15 cellular contexts compared by ENCODE assay signal in the genomic region with DNA sequence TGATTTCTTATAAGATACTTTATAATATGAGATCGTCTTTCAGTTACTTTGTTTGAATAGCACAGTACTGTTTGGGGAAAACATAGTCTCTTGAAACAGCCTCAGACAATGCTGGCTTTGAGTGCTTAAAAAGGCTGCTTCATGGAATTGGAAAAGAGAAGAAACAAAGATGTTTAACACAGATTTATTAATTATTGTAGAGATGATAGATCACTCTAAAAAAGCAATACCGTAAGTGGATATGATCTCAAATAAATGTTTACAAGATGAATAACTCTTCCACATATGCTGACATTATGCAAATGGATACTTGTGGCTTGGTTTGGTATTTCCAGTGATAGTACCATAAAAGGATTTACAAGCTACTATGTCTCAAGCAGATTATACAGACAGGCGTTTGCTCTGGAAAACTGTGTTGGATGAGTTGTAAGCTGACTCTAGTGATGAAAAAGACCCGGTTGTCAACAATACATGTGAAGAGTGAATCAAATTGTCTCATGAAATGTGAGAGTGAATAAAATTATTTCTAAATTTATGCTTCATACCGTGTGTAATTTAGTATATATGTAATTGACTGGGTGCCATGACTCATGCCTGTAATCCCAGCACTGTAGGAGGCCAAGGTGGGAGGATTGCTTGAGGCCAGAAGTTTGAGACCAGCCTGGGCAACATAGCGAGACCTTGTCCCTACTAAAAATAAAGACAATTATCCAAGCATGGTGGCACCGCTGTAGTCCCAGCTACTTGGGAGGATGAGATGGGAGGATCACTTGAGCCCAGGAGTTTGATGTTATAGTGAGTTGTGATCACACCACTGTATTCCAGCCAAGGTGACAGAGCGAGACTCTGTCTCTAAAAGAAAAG.
DNase-seq lines count a peak whose midpoint lies in the region; ATAC-seq and TF ChIP-seq lines count a peak whose summit lies in the region.
"Had no signal": no experiment of that assay in that cellular context is flagged by ENCODE, and none has a peak within 500 bp of the region (broad histone marks: within the 10 kb centered on the region; RNA-seq: fewer than 3 reads in every experiment).

No MANE protein-coding gene starts in this region.

- TF ChIP-seq POLR2A in erythroblast (IDR thresholded peaks at IDR 0.05; ENCODE audit: low read length): no peak

- H3K36me3 ChIP-seq in brain microvascular endothelial cell (replicated peaks): no peaks in the 10 kb centered on the region

- H3K27me3 ChIP-seq in brain microvascular endothelial cell (replicated peaks): no peaks in the 10 kb centered on the region

- no peak overlapping the region for H3K4me3 ChIP-seq in brain microvascular endothelial cell (ENCODE audit: low read depth, low read length)

- ATAC-seq in GM19324 (IDR thresholded peaks at IDR 0.05; ENCODE audit: low FRiP score, unreplicated experiment): no peak
- ATAC-seq: stimulated activated memory B cell treated with anti-CD40 and anti-IgM and Interleukin-4, amounts not matched to agents 10 μg/mL and 1 μg/mL and 100 μg/mL, for 72 hours had no signal

- in situ Hi-C loops in brain microvascular endothelial cell (cut with HindIII; ENCODE audit: low pct_ligation_motif_present, low sequenced_read_pairs): no loop called here

- peak; percentile 64 for DNase-seq in AG08395 (ENCODE audit: low spot score)
- peak; percentile 77 for DNase-seq in HS-5 (ENCODE audit: low read depth)
- DNase-seq in brain microvascular endothelial cell: peak; percentile 82
- DNase-seq in kidney tubule cell (ENCODE audit: low spot score): peak; percentile 23
- no peak for DNase-seq in erythroblast (lab: John Stamatoyannopoulos, UW)
- DNase-seq in DMS79 (lab: John Stamatoyannopoulos, UW): no peak
- DNase-seq in germinal center (ENCODE audit: low spot score): no peak
- DNase-seq: activated T-cell treated with anti-CD3 and anti-CD28 coated beads for 4 hours; anterior cingulate cortex; mesendoderm; NCI-H187; stimulated activated CD4-positive, alpha-beta T cell treated with anti-CD3 and anti-CD28 coated beads, Interleukin-2, amount 100 ng/mL, for 48 hours had no signal

- no peak for TF ChIP-seq CTCF in brain microvascular endothelial cell (IDR thresholded peaks at IDR 0.05; ENCODE audit: low read depth, low read length, missing control alignments)

- H3K27ac ChIP-seq in brain microvascular endothelial cell: peak overlapping the region; percentile 73
- H3K27ac ChIP-seq: C4-2B had no signal

Comparison
In these comparisons a context has a peak if more than half of its experiments do, and no peak if none do; other contexts are left out.
1. DNase-seq: peak in AG08395 (single experiment), HS-5 (single experiment), brain microvascular endothelial cell (single experiment) and kidney tubule cell (single experiment); none in erythroblast (0 of 2), DMS79 (single experiment) and germinal center (single experiment).